15 cellular contexts compared by ENCODE assay signal in genomic region chr16:31893824-31894223, GRCh38.
"Had no signal": no experiment of that assay in that cellular context is flagged by ENCODE, and none has a peak within 500 bp of the region (broad histone marks: within the 10 kb centered on the region; RNA-seq: fewer than 3 reads in every experiment).

No MANE protein-coding gene starts in this region.

- H3K4me3 ChIP-seq: dorsolateral prefrontal cortex, esophagus muscularis mucosa, lung, prostate gland, right lobe of liver had no signal

- H3K9me3 ChIP-seq: prostate gland had no signal

- H3K27ac Mint-ChIP-seq: nephron, type B pancreatic cell had no signal

- H3K4me1 ChIP-seq: prostate gland, right lobe of liver had no signal

- H3K4me1 Mint-ChIP-seq: nephron had no signal

- DNase-seq: activated naive CD4-positive, alpha-beta T cell treated with Interleukin-2 at 50 U/mL for 16 hours; activated T-cell treated with anti-CD3 and anti-CD28 coated beads, Interleukin-2, amount 50 U/mL, for 4 hours; anterior cingulate cortex; dorsolateral prefrontal cortex; foreskin fibroblast; immature natural killer cell; right lobe of liver; stimulated activated naive CD4-positive, alpha-beta T cell; SW 1271; T1000 had no signal

- H3K27me3 Mint-ChIP-seq: type B pancreatic cell had no signal

- H3K27ac ChIP-seq: esophagus muscularis mucosa, prostate gland, right lobe of liver had no signal

- H3K4me3 Mint-ChIP-seq: activated T-cell treated with anti-CD3 and anti-CD28 coated beads, Interleukin-2, amount 50 U/mL, for 4 hours; immature natural killer cell; nephron; type B pancreatic cell had no signal

- H3K27me3 ChIP-seq: dorsolateral prefrontal cortex, esophagus muscularis mucosa, right lobe of liver had no signal
